ENCODE assay signal across 13 cellular contexts in genomic region chr4:82833696-82834313, GRCh38. TPM values are rescaled to one million over a fixed set of nuclear protein-coding genes. Genes with fewer than 3 reads are reported as not detected.
DNase-seq lines count a peak whose midpoint lies in the region; ATAC-seq and TF ChIP-seq lines count a peak whose summit lies in the region.
"Had no signal": no experiment of that assay in that cellular context is flagged by ENCODE, and none has a peak within 500 bp of the region (broad histone marks: within the 10 kb centered on the region; RNA-seq: fewer than 3 reads in every experiment).

No MANE protein-coding gene starts in this region.

- ATAC-seq in RWPE2 (ENCODE audit: low read depth) (peak; percentile 88), HG03135 (IDR thresholded peaks at IDR 0.05; ENCODE audit: unreplicated experiment) (no peak)
- ATAC-seq: naive thymus-derived CD4-positive, alpha-beta T cell had no signal

- H3K27me3 ChIP-seq in RWPE2 (ENCODE audit: insufficient read depth, poor library complexity, severe bottlenecking), result no peaks in the 10 kb centered on the region
- no peaks in the 10 kb centered on the region for H3K27me3 ChIP-seq in rectal smooth muscle tissue (ENCODE audit: control insufficient read depth, insufficient read depth, low read length)
- no peaks in the 10 kb centered on the region for H3K27me3 ChIP-seq in suprapubic skin

- no peak for TF ChIP-seq EP300 in suprapubic skin (IDR thresholded peaks at IDR 0.05)

- H3K36me3 ChIP-seq in RWPE2 (ENCODE audit: low read depth), result peaks cover 87% of the 10 kb centered on the region
- peaks cover 9% of the 10 kb centered on the region for H3K36me3 ChIP-seq in rectal smooth muscle tissue (ENCODE audit: control insufficient read depth, insufficient read depth, low read length)
- H3K36me3 ChIP-seq in suprapubic skin, result peaks cover 54% of the 10 kb centered on the region

- H3K4me1 ChIP-seq in RWPE2 (ENCODE audit: insufficient read depth, poor library complexity, severe bottlenecking), result no peaks in the 10 kb centered on the region
- H3K4me1 ChIP-seq in rectal smooth muscle tissue (ENCODE audit: control insufficient read depth, insufficient read depth, low read length), result peaks cover 7% of the 10 kb centered on the region
- H3K4me1 ChIP-seq in suprapubic skin, result no peaks in the 10 kb centered on the region

- H3K27ac ChIP-seq in RWPE2 (ENCODE audit: poor library complexity, severe bottlenecking) (no peak overlapping the region), rectal smooth muscle tissue (ENCODE audit: low read depth, low read length) (peak overlapping the region; percentile 44), suprapubic skin (no peak overlapping the region)

- no peak overlapping the region for H3K4me3 ChIP-seq in RWPE2 (ENCODE audit: severe bottlenecking)
- H3K4me3 ChIP-seq in fibroblast of the aortic adventitia (ENCODE audit: low read depth, low read length), result no peak overlapping the region
- no peak overlapping the region for H3K4me3 ChIP-seq in rectal smooth muscle tissue (ENCODE audit: low read length)
- no peak overlapping the region for H3K4me3 ChIP-seq in suprapubic skin

- TF ChIP-seq CTCF in RWPE2 (IDR thresholded peaks at IDR 0.05; ENCODE audit: poor library complexity, severe bottlenecking) (no peak), fibroblast of the aortic adventitia (IDR thresholded peaks at IDR 0.05; ENCODE audit: insufficient read depth, low read length) (peak; percentile 34), suprapubic skin (IDR thresholded peaks at IDR 0.05) (no peak)

- no peak for TF ChIP-seq POLR2A in suprapubic skin (IDR thresholded peaks at IDR 0.05)

- no peak overlapping the region for H3K9ac ChIP-seq in rectal smooth muscle tissue (ENCODE audit: low read length)

- no peaks in the 10 kb centered on the region for H3K9me3 ChIP-seq in RWPE2 (ENCODE audit: severe bottlenecking)
- H3K9me3 ChIP-seq in suprapubic skin, result no peaks in the 10 kb centered on the region

- 52% methylated on average over 1 of the region's 1 CpG for WGBS in suprapubic skin

- DNase-seq in GM03348 (ENCODE audit: low spot score) (peak; percentile 68), RWPE2 (ENCODE audit: low spot score) (no peak), fibroblast of the aortic adventitia (ENCODE audit: low read depth) (peak; percentile 82), NOMO-1 treated with DMSO at 0.1 percent for 48 hours (lab: John Stamatoyannopoulos, UW; ENCODE audit: unreplicated experiment) (no peak), suprapubic skin (ENCODE audit: low spot score in 2 of 2) (no peak), NCI-H1930 (lab: John Stamatoyannopoulos, UW) (no peak)
- DNase-seq: activated effector memory CD4-positive, alpha-beta T cell treated with anti-CD3 and anti-CD28 coated beads, Interleukin-2, amount 50 U/mL, for 16 hours; erythroblast; naive thymus-derived CD4-positive, alpha-beta T cell; NCI-H526; T-helper 9 cell had no signal

RNA-seq across cellular contexts. Expression of gene SCD5, which starts 35.2 kb away (rescaled TPM):
- 18.0 and 22.8 TPM in 2 replicates for total RNA-seq in fibroblast of the aortic adventitia (ENCODE audit: low replicate concordance)
- 10 to 100 TPM in 1 of 4 donors, 1 to 10 TPM in 3; 5.6 to 13.2 (median 7.6) TPM for total RNA-seq in suprapubic skin

RNA-seq across cellular contexts. Expression of gene SEC31A, which starts 57.1 kb away (rescaled TPM):
- total RNA-seq in fibroblast of the aortic adventitia (ENCODE audit: low replicate concordance), result 392 and 400 TPM in 2 replicates
- total RNA-seq in suprapubic skin, result 100 to 1,000 TPM; 133 to 299 (median 161) TPM

Comparison
In these comparisons a context has a peak if more than half of its experiments do, and no peak if none do; other contexts are left out.
1. DNase-seq: peak in GM03348 (single experiment) and fibroblast of the aortic adventitia (single experiment); none in RWPE2 (single experiment), NOMO-1 treated with DMSO at 0.1 percent for 48 hours (single experiment), suprapubic skin (0 of 2) and NCI-H1930 (0 of 2).